In genomic region chr4:1012031-1012739, GRCh38 we compare ENCODE assay signal across 8 cellular contexts. TPM values are rescaled to one million over a fixed set of nuclear protein-coding genes. Genes with fewer than 3 reads are reported as not detected.
DNase-seq lines count a peak whose midpoint lies in the region; ATAC-seq and TF ChIP-seq lines count a peak whose summit lies in the region.

No MANE protein-coding gene starts in this region.

- peak overlapping the region in 1 of 2 donors; percentile 15 for H3K27ac ChIP-seq in ascending aorta

- no peaks in the 10 kb centered on the region for H3K9me3 ChIP-seq in ascending aorta

- H3K36me3 ChIP-seq in ascending aorta: no peaks in the 10 kb centered on the region

- intact Hi-C loops in ascending aorta (cut with DNase I) (loop anchor here (5.0 kb wide), 1 partner anchor 235 kb away; the partner anchor contains the start of gene CTBP1), left colon (cut with DNase I, micrococcal nuclease) (no loop called here)

- peaks cover 21 to 23% of the 10 kb centered on the region in 2 donors for H3K4me1 ChIP-seq in ascending aorta

- DNase-seq in GM12864 (ENCODE audit: low read depth) (no peak), RPMI7951 (ENCODE audit: low read depth) (peak; percentile 47), ascending aorta (ENCODE audit: low spot score in 2 of 2) (no peak), left colon (peak in 1 of 2 donors; percentile 75)
- peak; percentile 22 for DNase-seq in stimulated activated naive CD4-positive, alpha-beta T cell treated with Interleukin-2 at 50 U/mL for 16 hours (lab: John Stamatoyannopoulos, UW)

- no peaks in the 10 kb centered on the region for H3K27me3 ChIP-seq in ascending aorta

- peak; percentile 33 for ATAC-seq in left colon
- ATAC-seq in HG02970 (IDR thresholded peaks at IDR 0.05; ENCODE audit: low FRiP score, unreplicated experiment): no peak
- ATAC-seq in HG02642 (IDR thresholded peaks at IDR 0.05; ENCODE audit: poor library complexity, unreplicated experiment): no peak
- ATAC-seq in HG03520 (IDR thresholded peaks at IDR 0.05; ENCODE audit: unreplicated experiment): no peak

- H3K4me3 ChIP-seq in GM12864 (ENCODE audit: low read depth, low read length): peak overlapping the region; percentile 9
- H3K4me3 ChIP-seq in ascending aorta: peak overlapping the region; percentile 72 to 87

- TF ChIP-seq CTCF in GM12864 (IDR thresholded peaks at IDR 0.05; ENCODE audit: low read depth, low read length, missing control alignments): no peak
- no peak for TF ChIP-seq CTCF in ascending aorta (IDR thresholded peaks at IDR 0.05)

RNA-seq across cellular contexts. Expression of gene FGFRL1, which starts 0.8 kb away (rescaled TPM):
- 3.1 and 4.6 TPM in 2 replicates for total RNA-seq in RPMI7951 (2014; rRNA removed; shearing (Covaris generic))
- total RNA-seq in ascending aorta (79.1 TPM), left colon (10 to 100 TPM; 17.0 to 17.2 TPM)

RNA-seq across cellular contexts. Expression of gene SLC26A1, which starts 19.0 kb away (rescaled TPM):
- total RNA-seq in RPMI7951 (2014; rRNA removed; shearing (Covaris generic)): not detected in 2 replicates
- not detected for total RNA-seq in ascending aorta
- 1 to 10 TPM; 1.6 to 2.0 TPM for total RNA-seq in left colon

RNA-seq across cellular contexts. Expression of gene IDUA, which starts 25.3 kb away (rescaled TPM):
- 0.60 and 2.0 TPM in 2 replicates for total RNA-seq in RPMI7951 (2014; rRNA removed; shearing (Covaris generic))
- 118 TPM for total RNA-seq in ascending aorta
- total RNA-seq in left colon: 10 to 100 TPM; 28.7 to 40.9 TPM

RNA-seq across cellular contexts. Expression of gene DGKQ, which starts 38.8 kb away (rescaled TPM):
- 1.6 TPM in 2 replicates for total RNA-seq in RPMI7951 (2014; rRNA removed; shearing (Covaris generic))
- total RNA-seq in ascending aorta (20.1 TPM), left colon (10 to 100 TPM; 47.8 to 49.6 TPM)

Comparison
In these comparisons a context has a peak if more than half of its experiments do, and no peak if none do; other contexts are left out.
1. DNase-seq: peak in RPMI7951 (single experiment) and stimulated activated naive CD4-positive, alpha-beta T cell treated with Interleukin-2 at 50 U/mL for 16 hours (single experiment); none in GM12864 (single experiment) and ascending aorta (0 of 2).
2. RNA of gene IDUA, which starts 25.3 kb away (total RNA-seq): 118 TPM in ascending aorta (single experiment) and 28.7 to 40.9 TPM in left colon; 0.60 to 2.0 TPM in RPMI7951; every median in the first group is over 10 times any median in the second.